ENCODE assay signal across 9 cellular contexts in genomic region chr2:147568109-147568508, GRCh38.
"Had no signal": no experiment of that assay in that cellular context is flagged by ENCODE, and none has a peak within 500 bp of the region (broad histone marks: within the 10 kb centered on the region; RNA-seq: fewer than 3 reads in every experiment).

No MANE protein-coding gene starts in this region.

- H3K27ac ChIP-seq: HL-60 had no signal

- H3K27ac Mint-ChIP-seq: GM23338, H9, HFFc6 had no signal

- ATAC-seq: GM23338, K562 had no signal

- H3K4me3 Mint-ChIP-seq: GM23338, H9, HFFc6 had no signal

- H2AFZ ChIP-seq: GM23338 had no signal

- H3K4me3 ChIP-seq: GM23338, K562 had no signal

- H3K4me1 Mint-ChIP-seq: GM23338, H9 had no signal

- FAIRE-seq: H1, H54, K562 had no signal

- H3K4me2 ChIP-seq: GM23338 had no signal

- DNase-seq: H9, HCEC 1CT, HFFc6, IMR-90 had no signal
